Comparison of ENCODE assay signal across 8 cellular contexts in the genomic region with DNA sequence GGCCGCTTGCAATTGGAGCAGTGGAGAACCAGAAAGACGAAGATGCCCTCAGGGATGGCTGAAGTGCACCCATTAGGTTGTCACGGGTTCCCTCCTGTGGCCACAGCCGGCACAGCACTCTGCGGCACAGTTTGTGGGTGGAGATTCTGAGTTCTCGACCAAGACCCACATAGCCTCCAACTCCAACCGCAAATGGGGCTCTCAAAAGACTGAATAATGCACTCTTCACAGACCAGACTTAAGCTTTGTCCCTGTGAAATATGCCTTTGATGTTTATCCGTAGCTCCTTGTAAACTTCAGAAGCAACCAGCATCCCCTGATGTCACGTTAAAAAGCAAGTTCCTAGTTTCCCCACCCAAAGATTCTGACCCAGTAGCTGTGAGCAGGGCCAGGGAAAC. TPM values are rescaled to one million over a fixed set of nuclear protein-coding genes. Genes with fewer than 3 reads are reported as not detected.
A peak's percentile ranks its signal among the peaks of the same experiment; 100 is the strongest.
DNase-seq lines count a peak whose midpoint lies in the region; ATAC-seq and TF ChIP-seq lines count a peak whose summit lies in the region.

No MANE protein-coding gene starts in this region.

- H3K27ac ChIP-seq in CD4-positive, alpha-beta T cell (ENCODE audit: low read depth, low read length) = no peak overlapping the region
- H3K27ac ChIP-seq in mesendoderm (ENCODE audit: low read depth, low read length) = no peak overlapping the region

- no peak overlapping the region for H3K18ac ChIP-seq in mesendoderm (ENCODE audit: low read length)

- intact Hi-C loops in CD4-positive, alpha-beta T cell (cut with DNase I, micrococcal nuclease) = loop anchor here (1.0 to 10.0 kb wide), 4 partner anchors 164 to 1272 kb away; partner anchors contain the start of gene NXT1 (in 1 of the 2)
- intact Hi-C loops in activated CD4-positive, alpha-beta memory T cell treated with anti-CD3 and anti-CD28 coated beads for 36 hours (cut with micrococcal nuclease) = loop anchor here (1.0 to 5.0 kb wide), 2 partner anchors 165 to 914 kb away; no protein-coding TSS in a partner anchor

- H3K79me2 ChIP-seq in mesendoderm (ENCODE audit: control insufficient read depth, insufficient read depth, low read length) = no peaks in the 10 kb centered on the region

- POLR2A ChIA-PET in CD4-positive, alpha-beta T cell (lab: Charles Lee) = interaction anchor here (0.5 kb wide), 1 partner anchor 12 kb away, joined by 3 read pairs; no protein-coding TSS in a partner anchor
- POLR2A ChIA-PET in activated CD4-positive, alpha-beta memory T cell treated with anti-CD3 and anti-CD28 coated beads for 36 hours (lab: Charles Lee) = no interaction called here

- no peak overlapping the region for H4K8ac ChIP-seq in mesendoderm (ENCODE audit: low read depth, low read length)

- H3K79me1 ChIP-seq in mesendoderm (ENCODE audit: low read length) = no peaks in the 10 kb centered on the region

- no peaks in the 10 kb centered on the region for H3K4me1 ChIP-seq in mesendoderm (ENCODE audit: control insufficient read depth, low read depth, low read length)

- no peak overlapping the region for H3K56ac ChIP-seq in mesendoderm (ENCODE audit: low read length)

- H3K4ac ChIP-seq in mesendoderm (ENCODE audit: low read depth, low read length) = no peak overlapping the region

- no peak overlapping the region for H4K5ac ChIP-seq in mesendoderm (ENCODE audit: low read length)

- peak; percentile 11 to 55 (median 40) for DNase-seq in CD4-positive, alpha-beta T cell
- DNase-seq in NCI-H748 (lab: John Stamatoyannopoulos, UW; ENCODE audit: unreplicated experiment) (peak; percentile 91), mesendoderm (peak; percentile 89)
- DNase-seq in activated CD4-positive, alpha-beta memory T cell treated with anti-CD3 and anti-CD28 coated beads for 36 hours = peak; percentile 74
- peak; percentile 67 to 81 (median 68) for DNase-seq in effector memory CD8-positive, alpha-beta T cell
- peak; percentile 23 to 25 for DNase-seq in stimulated activated CD8-positive, alpha-beta memory T cell treated with anti-CD3 and anti-CD28 coated beads, Interleukin-4, amount 100 ng/mL, for 4 hours (ENCODE audit: low read depth in 2 of 2, low spot score in 1 of 2)

- H3K36me3 Mint-ChIP-seq in CD4-positive, alpha-beta T cell (ENCODE audit: low read depth) = no peaks in the 10 kb centered on the region
- no peaks in the 10 kb centered on the region for H3K36me3 Mint-ChIP-seq in activated CD4-positive, alpha-beta memory T cell treated with anti-CD3 and anti-CD28 coated beads for 36 hours
- H3K36me3 Mint-ChIP-seq in effector memory CD8-positive, alpha-beta T cell (ENCODE audit: insufficient read depth) = peaks cover 3% of the 10 kb centered on the region

- no peak overlapping the region for H3K4me3 ChIP-seq in mesendoderm (ENCODE audit: low read length)

- no peaks in the 10 kb centered on the region for H3K27me3 ChIP-seq in CD4-positive, alpha-beta T cell (ENCODE audit: control insufficient read depth, insufficient read depth, low read length)
- no peaks in the 10 kb centered on the region for H3K27me3 ChIP-seq in mesendoderm (ENCODE audit: insufficient read depth, low read length, poor library complexity)

- no peak overlapping the region for H3K4me2 ChIP-seq in mesendoderm (ENCODE audit: low read length)

- H2BK5ac ChIP-seq in mesendoderm (ENCODE audit: low read length) = no peak overlapping the region

- peak; percentile 72 for TF ChIP-seq CTCF in CD4-positive, alpha-beta T cell (IDR thresholded peaks at IDR 0.05)

- H2BK15ac ChIP-seq in mesendoderm (replicated peaks; ENCODE audit: low read depth) = no peak overlapping the region

- H3K36me3 ChIP-seq in mesendoderm (ENCODE audit: control insufficient read depth, insufficient read depth, low read length) = no peaks in the 10 kb centered on the region

- no peak overlapping the region for H3K4me3 Mint-ChIP-seq in CD4-positive, alpha-beta T cell
- H3K4me3 Mint-ChIP-seq in activated CD4-positive, alpha-beta memory T cell treated with anti-CD3 and anti-CD28 coated beads for 36 hours = no peak overlapping the region
- no peak overlapping the region for H3K4me3 Mint-ChIP-seq in effector memory CD8-positive, alpha-beta T cell

- H3K27ac Mint-ChIP-seq in CD4-positive, alpha-beta T cell = no peak overlapping the region
- no peak overlapping the region for H3K27ac Mint-ChIP-seq in activated CD4-positive, alpha-beta memory T cell treated with anti-CD3 and anti-CD28 coated beads for 36 hours
- H3K27ac Mint-ChIP-seq in effector memory CD8-positive, alpha-beta T cell = peak overlapping the region in 1 of 2 donors; percentile 32

- no peak overlapping the region for H3K9ac ChIP-seq in mesendoderm (ENCODE audit: low read length)

- peaks cover 5% of the 10 kb centered on the region for H3K27me3 Mint-ChIP-seq in CD4-positive, alpha-beta T cell
- H3K27me3 Mint-ChIP-seq in activated CD4-positive, alpha-beta memory T cell treated with anti-CD3 and anti-CD28 coated beads for 36 hours = no peaks in the 10 kb centered on the region
- H3K27me3 Mint-ChIP-seq in effector memory CD8-positive, alpha-beta T cell = peaks cover 10 to 36% of the 10 kb centered on the region in 2 donors

- H3K23ac ChIP-seq in mesendoderm (ENCODE audit: low read length) = no peak overlapping the region

- H3K9me3 ChIP-seq in CD4-positive, alpha-beta T cell (ENCODE audit: control insufficient read depth, low read length) = no peaks in the 10 kb centered on the region

- WGBS in mesendoderm (ENCODE audit: extremely low coverage, insufficient coverage, low lambda C conversion rate) = no CpG with 5 or more reads among the region's 9 CpGs

- no peaks in the 10 kb centered on the region for H3K9me3 Mint-ChIP-seq in CD4-positive, alpha-beta T cell
- H3K9me3 Mint-ChIP-seq in activated CD4-positive, alpha-beta memory T cell treated with anti-CD3 and anti-CD28 coated beads for 36 hours = no peaks in the 10 kb centered on the region
- no peaks in the 10 kb centered on the region for H3K9me3 Mint-ChIP-seq in effector memory CD8-positive, alpha-beta T cell

- no peaks in the 10 kb centered on the region for H3K4me1 Mint-ChIP-seq in CD4-positive, alpha-beta T cell (ENCODE audit: low read depth)
- H3K4me1 Mint-ChIP-seq in activated CD4-positive, alpha-beta memory T cell treated with anti-CD3 and anti-CD28 coated beads for 36 hours (ENCODE audit: low read depth) = no peaks in the 10 kb centered on the region
- H3K4me1 Mint-ChIP-seq in effector memory CD8-positive, alpha-beta T cell (ENCODE audit: low read depth in 2 of 2) = peaks cover 4 to 9% of the 10 kb centered on the region in 2 donors

- H2AK5ac ChIP-seq in mesendoderm (ENCODE audit: low read length) = no peak overlapping the region

- peak; percentile 70 for ATAC-seq in CD4-positive, alpha-beta T cell (ENCODE audit: poor library complexity)
- ATAC-seq in GM19351 (IDR thresholded peaks at IDR 0.05; ENCODE audit: unreplicated experiment) = peak; percentile 96
- peak; percentile 88 for ATAC-seq in HG03460 (IDR thresholded peaks at IDR 0.05; ENCODE audit: unreplicated experiment)
- ATAC-seq in effector memory CD8-positive, alpha-beta T cell (replicated peaks) = peak; percentile 95

- CTCF ChIA-PET in CD4-positive, alpha-beta T cell (lab: Charles Lee) = no interaction called here
- CTCF ChIA-PET in activated CD4-positive, alpha-beta memory T cell treated with anti-CD3 and anti-CD28 coated beads for 36 hours (lab: Charles Lee) = interaction anchor here (0.6 to 3.7 kb wide), 6 partner anchors 14 to 915 kb away, joined by 3 to 50 read pairs (median 4); no protein-coding TSS in a partner anchor

- no peak overlapping the region for H2BK120ac ChIP-seq in mesendoderm (ENCODE audit: low read depth, low read length)

RNA-seq across cellular contexts. Expression of gene CST9, which starts 0.9 kb away (rescaled TPM):
- not detected for total RNA-seq in CD4-positive, alpha-beta T cell
- total RNA-seq in activated CD4-positive, alpha-beta memory T cell treated with anti-CD3 and anti-CD28 coated beads for 36 hours = not detected
- not detected for polyA plus RNA-seq in mesendoderm (2013, experiment 1 of 2)
- 0.03 TPM for polyA plus RNA-seq in mesendoderm (2013, experiment 2 of 2)

RNA-seq across cellular contexts. Expression of gene CST3, which starts 31.1 kb away (rescaled TPM):
- total RNA-seq in CD4-positive, alpha-beta T cell = 10 to 100 TPM; 21.8 to 24.2 TPM
- total RNA-seq in activated CD4-positive, alpha-beta memory T cell treated with anti-CD3 and anti-CD28 coated beads for 36 hours = under 1 TPM; 0.26 to 0.29 TPM
- 24.4 TPM for polyA plus RNA-seq in mesendoderm (2013, experiment 1 of 2)
- polyA plus RNA-seq in mesendoderm (2013, experiment 2 of 2) = 24.4 TPM

RNA-seq across cellular contexts. Expression of gene CST9L, which starts 38.4 kb away (rescaled TPM):
- not detected for total RNA-seq in CD4-positive, alpha-beta T cell
- not detected for total RNA-seq in activated CD4-positive, alpha-beta memory T cell treated with anti-CD3 and anti-CD28 coated beads for 36 hours
- not detected for polyA plus RNA-seq in mesendoderm (2013, experiment 1 of 2)
- polyA plus RNA-seq in mesendoderm (2013, experiment 2 of 2) = not detected

Comparison
In these comparisons a context has a peak if more than half of its experiments do, and no peak if none do; other contexts are left out.
1. DNase-seq: peak in every context shown above with its lines; median percentile 91 in NCI-H748; 89 in mesendoderm; 74 in activated CD4-positive, alpha-beta memory T cell treated with anti-CD3 and anti-CD28 coated beads for 36 hours; 68 in effector memory CD8-positive, alpha-beta T cell; 40 in CD4-positive, alpha-beta T cell; 24 in stimulated activated CD8-positive, alpha-beta memory T cell treated with anti-CD3 and anti-CD28 coated beads, Interleukin-4, amount 100 ng/mL, for 4 hours.
2. RNA of gene CST3, which starts 31.1 kb away (total RNA-seq): 21.8 to 24.2 TPM in CD4-positive, alpha-beta T cell; 0.26 to 0.29 TPM in activated CD4-positive, alpha-beta memory T cell treated with anti-CD3 and anti-CD28 coated beads for 36 hours; every median in the first group is over 10 times any median in the second.
3. Peak in every context shown above with its lines, with median percentiles within 50 percentile points of each other: ATAC-seq.